In genomic region chr2:206160124-206160806, GRCh38 we compare ENCODE assay signal across 1 cellular context.
TF ChIP-seq lines count a peak whose summit lies in the region.

No MANE protein-coding gene starts in this region.

TF ChIP-seq in H1, 55 proteins besides CTCF, POLR2A, EP300 and RAD21:
- TF ChIP-seq CTBP2 (IDR thresholded peaks at IDR 0.05; ENCODE audit: borderline replicate concordance, insufficient read depth, insufficient read length, low read length): no peak
- no peak for TF ChIP-seq BRCA1 (IDR thresholded peaks at IDR 0.05; ENCODE audit: low read depth, low read length)
- no peak for TF ChIP-seq E2F6 (IDR thresholded peaks at IDR 0.05)
- TF ChIP-seq SAP30 (IDR thresholded peaks at IDR 0.05; ENCODE audit: insufficient read depth, insufficient replicate concordance, low read length): peak; percentile 58
- TF ChIP-seq USF2 (IDR thresholded peaks at IDR 0.05; ENCODE audit: low read length): 0 out of 2 replicates have a peak, but pooled peaks have one; percentile 3
- no peak for TF ChIP-seq SUZ12 (IDR thresholded peaks at IDR 0.05; ENCODE audit: low read length)
- no peak for TF ChIP-seq NANOG (IDR thresholded peaks at IDR 0.05; ENCODE audit: insufficient read depth, low read depth, low read length, poor library complexity, severe bottlenecking)
- TF ChIP-seq ASH2L (IDR thresholded peaks at IDR 0.05; ENCODE audit: low read length): no peak
- no peak for TF ChIP-seq JUND (IDR thresholded peaks at IDR 0.05; ENCODE audit: low read length)
- peak; percentile 1 for TF ChIP-seq KDM4A (IDR thresholded peaks at IDR 0.05; ENCODE audit: low read depth, low read length, severe bottlenecking)
